ENCODE assay signal across 9 cellular contexts in genomic region chr22:32803020-32803758, GRCh38. TPM values are rescaled to one million over a fixed set of nuclear protein-coding genes. Genes with fewer than 3 reads are reported as not detected.
DNase-seq lines count a peak whose midpoint lies in the region; ATAC-seq and TF ChIP-seq lines count a peak whose summit lies in the region.
"Had no signal": no experiment of that assay in that cellular context is flagged by ENCODE, and none has a peak within 500 bp of the region (broad histone marks: within the 10 kb centered on the region; RNA-seq: fewer than 3 reads in every experiment).

No MANE protein-coding gene starts in this region.

- H3K4me3 Mint-ChIP-seq in WTC11 = peak overlapping the region; percentile 72; the same call in 1 of the 2 replicates

- H3K36me3 ChIP-seq in prostate gland = no peaks in the 10 kb centered on the region

- H3K9me3 Mint-ChIP-seq in WTC11 = no peaks in the 10 kb centered on the region

- 18% methylated on average over 9 of the region's 9 CpGs for WGBS in prostate gland

- no peaks in the 10 kb centered on the region for H3K9me3 ChIP-seq in prostate gland

- H3K4me1 Mint-ChIP-seq in WTC11 = peaks cover 44% of the 10 kb centered on the region

- intact Hi-C loops in left ventricle myocardium superior (cut with micrococcal nuclease) = no loop called here
- intact Hi-C loops in prostate gland (cut with DNase I) = loop anchor here (2.0 to 10.0 kb wide), 5 partner anchors 48 to 184 kb away; no protein-coding TSS in a partner anchor

- CTCF ChIA-PET in WTC11 (lab: Charles Lee) = interaction anchor here (1.2 to 3.0 kb wide), 2 partner anchors 7 to 27 kb away, joined by 4 to 10 read pairs; no protein-coding TSS in a partner anchor

- peak overlapping the region; percentile 75 to 87 for H3K27ac ChIP-seq in prostate gland

- no peaks in the 10 kb centered on the region for H3K4me1 ChIP-seq in prostate gland (replicated peaks)

- DNase-seq in Daoy (ENCODE audit: low read depth) = peak; percentile 47
- no peak for DNase-seq in WTC11 (ENCODE audit: low spot score)
- peak; percentile 48 for DNase-seq in left ventricle myocardium superior
- DNase-seq in prostate gland (ENCODE audit: low spot score) = no peak
- DNase-seq in activated T-cell treated with anti-CD3 and anti-CD28 coated beads for 4 hours = no peak
- DNase-seq in iPS-NIHi7 (ENCODE audit: extremely low spot score) = no peak
- DNase-seq: NCI-H345 had no signal

- peaks cover 50% of the 10 kb centered on the region for H3K27me3 Mint-ChIP-seq in WTC11 (ENCODE audit: low read depth)

- H3K36me3 Mint-ChIP-seq in WTC11 = no peaks in the 10 kb centered on the region

- no peak for TF ChIP-seq POLR2A in prostate gland (IDR thresholded peaks at IDR 0.05)

- TF ChIP-seq CTCF in WTC11 (IDR thresholded peaks at IDR 0.05) (no peak), prostate gland (IDR thresholded peaks at IDR 0.05) (no peak)

- POLR2A ChIA-PET in WTC11 (lab: Charles Lee) = interaction anchor here (0.7 kb wide), 1 partner anchor 381 kb away, joined by 6 read pairs; no protein-coding TSS in a partner anchor

- no peak for ATAC-seq in WTC11
- ATAC-seq in left ventricle myocardium superior = peak; percentile 33
- no peak for ATAC-seq in HG03139 (IDR thresholded peaks at IDR 0.05; ENCODE audit: unreplicated experiment)
- no peak for ATAC-seq in HG03520 (IDR thresholded peaks at IDR 0.05; ENCODE audit: unreplicated experiment)

- no peak overlapping the region for H3K27ac Mint-ChIP-seq in WTC11

- H3K4me3 ChIP-seq in prostate gland = peak overlapping the region; percentile 56 to 70

- H3K27me3 ChIP-seq in prostate gland (replicated peaks; ENCODE audit: insufficient read depth) = peaks cover 4% of the 10 kb centered on the region

TF ChIP-seq in WTC11, 78 proteins besides CTCF, POLR2A, EP300 and RAD21:
- TF ChIP-seq ATF6 (CRISPR knock-in tag; IDR thresholded peaks at IDR 0.05) = no peak
- no peak for TF ChIP-seq ERG (CRISPR knock-in tag; IDR thresholded peaks at IDR 0.05)
- no peak for TF ChIP-seq MAX (CRISPR knock-in tag; IDR thresholded peaks at IDR 0.05)
- TF ChIP-seq ZNF263 (CRISPR knock-in tag; IDR thresholded peaks at IDR 0.05; ENCODE audit: low read depth) = no peak
- TF ChIP-seq ZBTB43 (CRISPR knock-in tag; IDR thresholded peaks at IDR 0.05) = no peak
- TF ChIP-seq PRDM15 (CRISPR knock-in tag; IDR thresholded peaks at IDR 0.05) = no peak
- no peak for TF ChIP-seq RORB (CRISPR knock-in tag; IDR thresholded peaks at IDR 0.05)
- no peak for TF ChIP-seq FOXP1 (CRISPR knock-in tag; IDR thresholded peaks at IDR 0.05; ENCODE audit: borderline replicate concordance)
- no peak for TF ChIP-seq HMGA2 (CRISPR knock-in tag; IDR thresholded peaks at IDR 0.05)
- TF ChIP-seq FOXP4 (CRISPR knock-in tag; IDR thresholded peaks at IDR 0.05) = no peak
- TF ChIP-seq SMAD4 (CRISPR knock-in tag; IDR thresholded peaks at IDR 0.05) = no peak
- TF ChIP-seq TCF7 (CRISPR knock-in tag; IDR thresholded peaks at IDR 0.05; ENCODE audit: low read depth) = no peak
- no peak for TF ChIP-seq ZNF671 (CRISPR knock-in tag; IDR thresholded peaks at IDR 0.05)

RNA-seq across cellular contexts. Expression of gene TIMP3, which starts 1.7 kb away (rescaled TPM):
- total RNA-seq in Daoy (2014; rRNA removed; shearing (Covaris generic)) = 25.4 and 26.1 TPM in 2 replicates
- total RNA-seq in WTC11 (2021) (3.3 to 4.0 TPM (median 4.0 TPM) in 3 replicates), left ventricle myocardium superior (256 TPM), prostate gland (100 to 1,000 TPM; 148 to 397 TPM)

Comparison
In these comparisons a context has a peak if more than half of its experiments do, and no peak if none do; other contexts are left out.
1. DNase-seq: peak in Daoy (single experiment) and left ventricle myocardium superior (single experiment); none in WTC11 (single experiment), prostate gland (single experiment), activated T-cell treated with anti-CD3 and anti-CD28 coated beads for 4 hours (single experiment) and iPS-NIHi7 (single experiment).